Comparison of ENCODE assay signal across 10 cellular contexts in the genomic region with DNA sequence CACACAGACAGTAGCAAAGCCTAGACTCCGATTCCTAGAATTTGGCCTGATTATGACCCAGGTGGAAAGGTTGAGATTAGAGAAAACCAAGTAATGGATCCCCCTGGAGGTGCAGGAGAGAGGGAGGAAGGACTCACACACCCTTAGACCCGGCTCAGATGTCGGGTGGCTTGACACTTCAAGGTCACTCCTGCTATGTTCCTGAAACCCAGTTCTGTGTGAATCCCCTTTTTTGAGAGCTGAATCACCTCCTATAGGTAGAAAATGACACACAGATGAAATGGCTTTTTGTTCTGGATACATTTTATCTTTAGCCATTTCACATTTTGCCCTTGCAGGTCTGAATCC.
DNase-seq lines count a peak whose midpoint lies in the region; ATAC-seq and TF ChIP-seq lines count a peak whose summit lies in the region.
"Had no signal": no experiment of that assay in that cellular context is flagged by ENCODE, and none has a peak within 500 bp of the region (broad histone marks: within the 10 kb centered on the region; RNA-seq: fewer than 3 reads in every experiment).

No MANE protein-coding gene starts in this region.

- in situ Hi-C loops in transverse colon (cut with MboI; ENCODE audit: low pct_ligation_motif_present in 1 of 4, low pct_unique_long_range_greater_than_20kb in 1 of 4, low sequenced_read_pairs in 3 of 4), result loop anchor here in 1 of 4 donors (25.0 kb wide), 1 partner anchor 253 kb away; no protein-coding TSS in a partner anchor

- H3K27ac ChIP-seq in colonic mucosa (peak overlapping the region; percentile 44), muscle layer of colon (ENCODE audit: low read depth, low read length) (peak overlapping the region; percentile 21), transverse colon (peak overlapping the region; percentile 42 to 66 (median 59))

- H3K4me3 ChIP-seq in colonic mucosa, result no peak overlapping the region
- peak overlapping the region; percentile 4 to 52 for H3K4me3 ChIP-seq in muscle layer of colon (ENCODE audit: low read depth in 1 of 2, low read length in 2 of 2)
- H3K4me3 ChIP-seq in transverse colon, result peak overlapping the region in 1 of 4 donors; percentile 16

- no peaks in the 10 kb centered on the region for H3K4me1 ChIP-seq in colonic mucosa
- H3K4me1 ChIP-seq in muscle layer of colon (ENCODE audit: insufficient read depth, low read length), result peaks cover 17% of the 10 kb centered on the region
- H3K4me1 ChIP-seq in transverse colon, result peaks cover 0 to 34% (median 4%) of the 10 kb centered on the region in 4 donors

- intact Hi-C loops in colonic mucosa (cut with DNase I) (no loop called here), transverse colon (cut with DNase I; ENCODE audit: low total_unique reads) (no loop called here)

- TF ChIP-seq POLR2A in transverse colon (IDR thresholded peaks at IDR 0.05), result no peak

- TF ChIP-seq EP300 in transverse colon (IDR thresholded peaks at IDR 0.05; ENCODE audit: low read depth), result no peak

- H3K9me3 ChIP-seq in colonic mucosa (no peaks in the 10 kb centered on the region), muscle layer of colon (ENCODE audit: low read length) (no peaks in the 10 kb centered on the region), transverse colon (no peaks in the 10 kb centered on the region)

- ATAC-seq in HG02798 (IDR thresholded peaks at IDR 0.05; ENCODE audit: poor library complexity, unreplicated experiment), result peak; percentile 20
- no peak for ATAC-seq in GM21360 (IDR thresholded peaks at IDR 0.05; ENCODE audit: unreplicated experiment)
- ATAC-seq in HG02840 (IDR thresholded peaks at IDR 0.05; ENCODE audit: low FRiP score, unreplicated experiment), result no peak

- no peak for TF ChIP-seq CTCF in colonic mucosa (IDR thresholded peaks at IDR 0.05)
- TF ChIP-seq CTCF in transverse colon (IDR thresholded peaks at IDR 0.05), result no peak

- WGBS in transverse colon (ENCODE audit: low coverage in 1 of 2), 2 donors, result 72% methylated on average over 3 of the region's 3 CpGs; no CpG with 5 or more reads in 1 of the 2 donors

- DNase-seq in colonic mucosa, result no peak
- DNase-seq in transverse colon, result no peak
- DNase-seq in SW 1271 (lab: John Stamatoyannopoulos, UW), result no peak
- DNase-seq in mucosa of gallbladder (ENCODE audit: low spot score), result no peak
- DNase-seq: DND-41, NCI-H226 had no signal

- H3K27me3 ChIP-seq in colonic mucosa, result no peaks in the 10 kb centered on the region
- H3K27me3 ChIP-seq in muscle layer of colon (ENCODE audit: control insufficient read depth in 1 of 2, insufficient read depth in 2 of 2, low read length in 2 of 2), result no peaks in the 10 kb centered on the region
- H3K27me3 ChIP-seq in transverse colon, result no peaks in the 10 kb centered on the region

- H3K36me3 ChIP-seq in colonic mucosa (no peaks in the 10 kb centered on the region), muscle layer of colon (ENCODE audit: insufficient read depth, low read length) (no peaks in the 10 kb centered on the region), transverse colon (no peaks in the 10 kb centered on the region)

- H3K9ac ChIP-seq in colonic mucosa (ENCODE audit: low read depth in 2 of 2, low read length in 2 of 2) (no peak overlapping the region), muscle layer of colon (ENCODE audit: low read length) (peak overlapping the region; percentile 46)
